Comparison of ENCODE assay signal across 13 cellular contexts in the genomic region with DNA sequence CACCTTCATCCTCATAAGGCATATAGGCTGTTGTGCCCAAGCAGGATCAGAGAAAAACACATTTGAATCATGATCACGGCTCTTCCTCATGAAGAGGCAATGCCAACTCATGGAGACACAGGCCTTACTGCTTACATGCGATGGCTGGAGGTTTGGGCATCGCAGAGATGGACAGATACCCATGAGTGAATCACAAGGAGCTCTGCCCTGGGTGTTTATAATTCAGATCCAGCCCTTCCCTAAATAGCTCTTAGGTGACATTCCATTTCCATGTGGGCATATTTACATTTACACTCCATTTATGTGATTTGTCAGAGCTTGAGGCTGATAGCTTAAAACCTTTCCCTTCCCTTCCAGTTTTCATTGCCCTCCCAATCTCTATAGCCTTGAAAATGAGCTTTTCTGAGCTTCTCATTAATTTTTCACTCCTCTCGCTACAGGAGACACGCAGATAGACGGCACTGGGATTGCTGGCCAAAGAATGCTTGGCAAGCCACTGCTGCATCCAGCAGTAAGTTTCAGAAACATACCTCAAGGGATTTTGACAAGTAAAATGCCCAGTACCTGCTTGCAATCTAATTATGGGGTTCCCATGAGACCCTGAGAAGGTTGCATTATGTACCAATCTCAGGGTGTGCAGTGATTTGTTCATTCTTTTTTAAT.
"Had no signal": no experiment of that assay in that cellular context is flagged by ENCODE, and none has a peak within 500 bp of the region (broad histone marks: within the 10 kb centered on the region; RNA-seq: fewer than 3 reads in every experiment).

No MANE protein-coding gene starts in this region.

- H3K9me3 Mint-ChIP-seq: activated naive CD4-positive, alpha-beta T cell treated with anti-CD3 and anti-CD28 coated beads for 36 hours had no signal

- H3K36me3 ChIP-seq: stomach, transverse colon had no signal

- H3K9me3 ChIP-seq: stomach, transverse colon had no signal

- H3K4me3 Mint-ChIP-seq: activated naive CD4-positive, alpha-beta T cell treated with anti-CD3 and anti-CD28 coated beads for 36 hours; brain; endodermal cell; naive thymus-derived CD4-positive, alpha-beta T cell had no signal

- DNase-seq: activated CD4-positive, alpha-beta T cell treated with anti-CD3 and anti-CD28 coated beads for 48 hours; activated naive CD4-positive, alpha-beta T cell treated with anti-CD3 and anti-CD28 coated beads for 36 hours; endodermal cell; erythroblast; left cardiac atrium; mammary epithelial cell; naive thymus-derived CD4-positive, alpha-beta T cell; retina; small intestine; stomach; T1000; transverse colon had no signal

- H3K4me3 ChIP-seq: stomach, transverse colon had no signal

- FAIRE-seq: small intestine had no signal

- H3K4me1 ChIP-seq: transverse colon had no signal

- H3K36me3 Mint-ChIP-seq: brain; naive thymus-derived CD4-positive, alpha-beta T cell had no signal

- H3K27ac Mint-ChIP-seq: activated naive CD4-positive, alpha-beta T cell treated with anti-CD3 and anti-CD28 coated beads for 36 hours; endodermal cell; naive thymus-derived CD4-positive, alpha-beta T cell had no signal

- H3K27me3 ChIP-seq: stomach, transverse colon had no signal

- H3K4me1 Mint-ChIP-seq: naive thymus-derived CD4-positive, alpha-beta T cell had no signal

- H3K27ac ChIP-seq: stomach, transverse colon had no signal
